ENCODE assay signal across 24 cellular contexts in the genomic region with DNA sequence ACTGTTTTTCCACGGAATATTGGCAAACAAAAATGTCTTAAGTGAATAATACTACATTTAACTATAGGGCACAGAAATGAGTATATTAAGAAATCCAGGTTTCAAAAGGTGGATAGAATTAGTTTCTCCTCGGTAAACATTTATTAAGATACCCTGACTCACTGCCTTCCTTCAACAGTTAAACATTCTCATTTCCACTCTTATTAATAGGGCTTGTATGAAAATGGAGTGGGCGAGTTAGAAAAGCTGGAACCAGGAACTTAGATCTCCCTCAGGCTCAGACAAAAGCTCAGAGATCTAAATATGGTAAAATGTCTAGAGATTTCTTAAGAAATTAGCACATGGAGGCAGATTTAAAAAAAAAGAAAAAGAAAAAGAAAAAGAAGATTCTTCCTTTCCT.
DNase-seq lines count a peak whose midpoint lies in the region; ATAC-seq, FAIRE-seq and TF ChIP-seq lines count a peak whose summit lies in the region.
"Had no signal": no experiment of that assay in that cellular context is flagged by ENCODE, and none has a peak within 500 bp of the region (broad histone marks: within the 10 kb centered on the region; RNA-seq: fewer than 3 reads in every experiment).

No MANE protein-coding gene starts in this region.

- H2AFZ ChIP-seq in GM23338 (no peak overlapping the region), Karpas-422 (ENCODE audit: low read length) (no peak overlapping the region)
- H2AFZ ChIP-seq: GM23248 had no signal

- no peak for DNase-seq in GM23338 (ENCODE audit: low spot score)
- peak; percentile 52 for DNase-seq in bronchial epithelial cell (ENCODE audit: low read depth)
- no peak for DNase-seq in erythroblast (lab: John Stamatoyannopoulos, UW)
- no peak for DNase-seq in Karpas-422
- DNase-seq: 8988T; ACHN; AML-193; BE2C; CD4-positive, alpha-beta T cell; CD8-positive, alpha-beta memory T cell; DMS53; DMS79 treated with DMSO at 0.1 percent for 48 hours; GF-D8; GM23248; H9 had no signal

- TF ChIP-seq POLR2A in erythroblast (IDR thresholded peaks at IDR 0.05; ENCODE audit: low read length), result no peak

- H3K36me3 ChIP-seq in GM23338 (ENCODE audit: insufficient read depth), result no peaks in the 10 kb centered on the region
- no peaks in the 10 kb centered on the region for H3K36me3 ChIP-seq in bronchial epithelial cell (ENCODE audit: control insufficient read depth, insufficient read depth, low read length)
- no peaks in the 10 kb centered on the region for H3K36me3 ChIP-seq in Karpas-422 (ENCODE audit: insufficient read depth, low read length)
- H3K36me3 ChIP-seq: BE2C; BLaER1 treated with 17β-estradiol and CSF1 and Interleukin-3, amounts not matched to agents 10 nM and 100 nM had no signal

- H3F3A ChIP-seq in GM23338 (replicated peaks; ENCODE audit: low read depth), result no peaks in the 10 kb centered on the region

- TF ChIP-seq CTCF in GM23338 (conservative IDR thresholded peaks at IDR 0.05; ENCODE audit: low read depth in 2 of 2) (no peak), bronchial epithelial cell (IDR thresholded peaks at IDR 0.05; ENCODE audit: insufficient read depth, low read length, severe bottlenecking) (no peak), nephron (IDR thresholded peaks at IDR 0.05; ENCODE audit: unreplicated experiment in 3 of 3) (no peak)

- H3K9me3 Mint-ChIP-seq in GM23338 (no peaks in the 10 kb centered on the region; the same call in 2 of the 3 replicates), nephron (no peaks in the 10 kb centered on the region)
- H3K9me3 Mint-ChIP-seq in activated T-helper 17 cell treated with anti-CD3 and anti-CD28 coated beads, Interleukin-2, amount 50 U/mL, for 72 hours, result peaks cover 5% of the 10 kb centered on the region
- H3K9me3 Mint-ChIP-seq: CD14-positive monocyte, H9 had no signal

- H3K4me2 ChIP-seq in GM23338 (no peak overlapping the region), Karpas-422 (ENCODE audit: low read depth, low read length, poor library complexity, severe bottlenecking) (no peak overlapping the region)
- H3K4me2 ChIP-seq: A549; BLaER1 treated with 17β-estradiol and CSF1 and Interleukin-3, amounts not matched to agents 10 nM and 100 nM had no signal

- peaks cover 28% of the 10 kb centered on the region for H3K4me1 Mint-ChIP-seq in GM23338
- no peaks in the 10 kb centered on the region for H3K4me1 Mint-ChIP-seq in nephron
- H3K4me1 Mint-ChIP-seq in activated T-helper 17 cell treated with anti-CD3 and anti-CD28 coated beads, Interleukin-2, amount 50 U/mL, for 72 hours, result no peaks in the 10 kb centered on the region
- H3K4me1 Mint-ChIP-seq: CD14-positive monocyte; CD8-positive, alpha-beta memory T cell had no signal

- no peak for ATAC-seq in GM23338
- no peak for ATAC-seq in activated T-helper 17 cell treated with anti-CD3 and anti-CD28 coated beads, Interleukin-2, amount 50 U/mL, for 72 hours (replicated peaks)
- ATAC-seq: A549, HCT116 had no signal

- H3K9me2 ChIP-seq in GM23338 (ENCODE audit: insufficient read depth), result no peaks in the 10 kb centered on the region
- H3K9me2 ChIP-seq in Karpas-422 (replicated peaks; ENCODE audit: insufficient read depth, low read length), result no peaks in the 10 kb centered on the region

- H3K9me3 ChIP-seq in Karpas-422 (ENCODE audit: low read length), result no peaks in the 10 kb centered on the region
- H3K9me3 ChIP-seq: A549; BE2C; BLaER1 treated with 17β-estradiol and CSF1 and Interleukin-3, amounts not matched to agents 10 nM and 100 nM had no signal

- H3K79me2 ChIP-seq in GM23338 (replicated peaks; ENCODE audit: insufficient read depth), result 0 out of 2 replicates have a peak, but pooled peaks cover 6% of the 10 kb centered on the region
- no peaks in the 10 kb centered on the region for H3K79me2 ChIP-seq in Karpas-422 (ENCODE audit: low read length)

- H3K27ac ChIP-seq in GM23338 (ENCODE audit: low read depth), result no peak overlapping the region
- H3K27ac ChIP-seq in Karpas-422 (ENCODE audit: low read length), result no peak overlapping the region
- H3K27ac ChIP-seq: A549; BLaER1 treated with 17β-estradiol and CSF1 and Interleukin-3, amounts not matched to agents 10 nM and 100 nM; GM23248 had no signal

- H3K4me3 Mint-ChIP-seq in GM23338 (no peak overlapping the region), nephron (peak overlapping the region in 2 of 3 experiments; percentile 61 to 76)
- no peak overlapping the region for H3K4me3 Mint-ChIP-seq in activated T-helper 17 cell treated with anti-CD3 and anti-CD28 coated beads, Interleukin-2, amount 50 U/mL, for 72 hours
- H3K4me3 Mint-ChIP-seq: CD14-positive monocyte; CD4-positive, alpha-beta T cell; CD8-positive, alpha-beta memory T cell; H9 had no signal

- H3K27me3 Mint-ChIP-seq in GM23338 (ENCODE audit: insufficient read depth, low read depth, poor library complexity), result no peaks in the 10 kb centered on the region
- H3K27me3 Mint-ChIP-seq in nephron (ENCODE audit: low read depth), result no peaks in the 10 kb centered on the region
- no peaks in the 10 kb centered on the region for H3K27me3 Mint-ChIP-seq in activated T-helper 17 cell treated with anti-CD3 and anti-CD28 coated beads, Interleukin-2, amount 50 U/mL, for 72 hours
- H3K27me3 Mint-ChIP-seq: CD4-positive, alpha-beta T cell; CD8-positive, alpha-beta memory T cell had no signal

- H3K4me3 ChIP-seq in GM23338, result no peak overlapping the region
- H3K4me3 ChIP-seq in bronchial epithelial cell (ENCODE audit: low read depth, low read length), result no peak overlapping the region
- H3K4me3 ChIP-seq in Karpas-422 (ENCODE audit: low read length), result no peak overlapping the region
- H3K4me3 ChIP-seq: A549; BLaER1 treated with 17β-estradiol and CSF1 and Interleukin-3, amounts not matched to agents 10 nM and 100 nM; GM23248 had no signal

- no peak for FAIRE-seq in bronchial epithelial cell (lab: Jason Lieb, UNC)
- FAIRE-seq: A549, D721Med, GM12891, GM18507 had no signal

- H4K20me1 ChIP-seq in GM23338 (replicated peaks; ENCODE audit: insufficient read depth) (no peaks in the 10 kb centered on the region), Karpas-422 (ENCODE audit: insufficient read depth, low read depth, low read length) (no peaks in the 10 kb centered on the region)
- H4K20me1 ChIP-seq: BLaER1 treated with 17β-estradiol and CSF1 and Interleukin-3, amounts not matched to agents 10 nM and 100 nM had no signal

- H3K36me3 Mint-ChIP-seq in GM23338 (ENCODE audit: low read depth), result peaks cover 35% of the 10 kb centered on the region
- no peaks in the 10 kb centered on the region for H3K36me3 Mint-ChIP-seq in nephron (ENCODE audit: low read depth)
- H3K36me3 Mint-ChIP-seq in activated T-helper 17 cell treated with anti-CD3 and anti-CD28 coated beads, Interleukin-2, amount 50 U/mL, for 72 hours (ENCODE audit: low read depth), result no peaks in the 10 kb centered on the region
- H3K36me3 Mint-ChIP-seq: CD14-positive monocyte; CD8-positive, alpha-beta memory T cell had no signal

- no peak overlapping the region for H3K9ac ChIP-seq in Karpas-422 (ENCODE audit: low read length)
- H3K9ac ChIP-seq: BLaER1 treated with 17β-estradiol and CSF1 and Interleukin-3, amounts not matched to agents 10 nM and 100 nM; GM23248 had no signal

- H3K27ac Mint-ChIP-seq in GM23338, result peak overlapping the region; percentile 66
- peak overlapping the region in 2 of 3 experiments; percentile 69 to 88 for H3K27ac Mint-ChIP-seq in nephron
- no peak overlapping the region for H3K27ac Mint-ChIP-seq in activated T-helper 17 cell treated with anti-CD3 and anti-CD28 coated beads, Interleukin-2, amount 50 U/mL, for 72 hours
- H3K27ac Mint-ChIP-seq: CD14-positive monocyte; CD4-positive, alpha-beta T cell; CD8-positive, alpha-beta memory T cell; H9 had no signal

- peaks cover 28% of the 10 kb centered on the region for H3K4me1 ChIP-seq in GM23338 (ENCODE audit: insufficient read depth)
- no peaks in the 10 kb centered on the region; the same call in 1 of the 2 replicates for H3K4me1 ChIP-seq in Karpas-422 (ENCODE audit: low read length)
- H3K4me1 ChIP-seq: A549; BE2C; BLaER1 treated with 17β-estradiol and CSF1 and Interleukin-3, amounts not matched to agents 10 nM and 100 nM had no signal

- no peaks in the 10 kb centered on the region for H3K27me3 ChIP-seq in GM23338 (ENCODE audit: insufficient read depth)
- no peaks in the 10 kb centered on the region for H3K27me3 ChIP-seq in bronchial epithelial cell (ENCODE audit: control insufficient read depth, insufficient read depth, low read length)
- H3K27me3 ChIP-seq in Karpas-422 (ENCODE audit: low read length), result no peaks in the 10 kb centered on the region
- H3K27me3 ChIP-seq: BE2C; BLaER1 treated with 17β-estradiol and CSF1 and Interleukin-3, amounts not matched to agents 10 nM and 100 nM had no signal

TF ChIP-seq in GM23338, 12 proteins besides CTCF, POLR2A, EP300 and RAD21:
- TF ChIP-seq CREB1 (CRISPR knock-in tag; IDR thresholded peaks at IDR 0.05; ENCODE audit: low read depth), result no peak
- no peak for TF ChIP-seq NANOG (IDR thresholded peaks at IDR 0.05; ENCODE audit: borderline replicate concordance)
- TF ChIP-seq, protein P1, sequence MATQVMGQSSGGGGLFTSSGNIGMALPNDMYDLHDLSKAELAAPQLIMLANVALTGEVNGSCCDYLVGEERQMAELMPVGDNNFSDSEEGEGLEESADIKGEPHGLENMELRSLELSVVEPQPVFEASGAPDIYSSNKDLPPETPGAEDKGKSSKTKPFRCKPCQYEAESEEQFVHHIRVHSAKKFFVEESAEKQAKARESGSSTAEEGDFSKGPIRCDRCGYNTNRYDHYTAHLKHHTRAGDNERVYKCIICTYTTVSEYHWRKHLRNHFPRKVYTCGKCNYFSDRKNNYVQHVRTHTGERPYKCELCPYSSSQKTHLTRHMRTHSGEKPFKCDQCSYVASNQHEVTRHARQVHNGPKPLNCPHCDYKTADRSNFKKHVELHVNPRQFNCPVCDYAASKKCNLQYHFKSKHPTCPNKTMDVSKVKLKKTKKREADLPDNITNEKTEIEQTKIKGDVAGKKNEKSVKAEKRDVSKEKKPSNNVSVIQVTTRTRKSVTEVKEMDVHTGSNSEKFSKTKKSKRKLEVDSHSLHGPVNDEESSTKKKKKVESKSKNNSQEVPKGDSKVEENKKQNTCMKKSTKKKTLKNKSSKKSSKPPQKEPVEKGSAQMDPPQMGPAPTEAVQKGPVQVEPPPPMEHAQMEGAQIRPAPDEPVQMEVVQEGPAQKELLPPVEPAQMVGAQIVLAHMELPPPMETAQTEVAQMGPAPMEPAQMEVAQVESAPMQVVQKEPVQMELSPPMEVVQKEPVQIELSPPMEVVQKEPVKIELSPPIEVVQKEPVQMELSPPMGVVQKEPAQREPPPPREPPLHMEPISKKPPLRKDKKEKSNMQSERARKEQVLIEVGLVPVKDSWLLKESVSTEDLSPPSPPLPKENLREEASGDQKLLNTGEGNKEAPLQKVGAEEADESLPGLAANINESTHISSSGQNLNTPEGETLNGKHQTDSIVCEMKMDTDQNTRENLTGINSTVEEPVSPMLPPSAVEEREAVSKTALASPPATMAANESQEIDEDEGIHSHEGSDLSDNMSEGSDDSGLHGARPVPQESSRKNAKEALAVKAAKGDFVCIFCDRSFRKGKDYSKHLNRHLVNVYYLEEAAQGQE (IDR thresholded peaks at IDR 0.05; ENCODE audit: unreplicated experiment), result no peak
TF ChIP-seq in GM23338: peak in this region for 0.

Comparison
In these comparisons a context has a peak if more than half of its experiments do, and no peak if none do; other contexts are left out.
1. H3K4me3 Mint-ChIP-seq: peak in nephron (2 of 3); none in GM23338 (single experiment) and activated T-helper 17 cell treated with anti-CD3 and anti-CD28 coated beads, Interleukin-2, amount 50 U/mL, for 72 hours (single experiment).